ENCODE assay signal across 22 cellular contexts in the genomic region with DNA sequence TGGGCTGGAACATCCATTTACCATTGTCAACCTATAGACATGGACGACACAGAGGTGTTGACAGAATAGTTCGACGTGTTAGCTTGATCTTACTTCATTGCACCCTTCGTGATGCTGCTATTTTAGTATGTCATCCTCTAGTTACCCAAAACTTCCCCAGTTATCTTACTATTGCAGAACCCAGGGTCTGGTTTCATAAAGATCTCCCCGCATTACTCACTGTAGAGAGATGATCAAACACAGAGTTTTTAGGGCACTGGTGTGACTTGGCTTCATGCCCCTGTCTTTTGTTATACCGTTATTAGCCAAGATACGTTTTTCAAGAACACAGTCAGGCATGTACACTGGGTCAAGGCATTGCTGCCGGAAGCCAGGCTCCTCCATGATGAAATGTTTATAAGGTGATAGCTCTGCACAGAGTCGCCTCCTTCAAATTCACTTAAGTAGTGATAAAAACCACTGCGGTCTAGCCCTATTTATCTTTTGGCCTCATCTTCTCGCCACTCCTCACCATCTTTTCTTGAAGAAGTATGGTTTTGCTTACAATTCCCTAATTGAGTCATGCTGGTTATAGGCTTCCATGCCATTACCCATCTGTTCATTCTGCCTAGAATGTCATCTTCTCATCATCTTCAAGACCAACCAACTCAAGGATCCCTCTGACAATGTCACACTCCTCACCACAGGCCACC.
DNase-seq lines count a peak whose midpoint lies in the region; ATAC-seq, FAIRE-seq and TF ChIP-seq lines count a peak whose summit lies in the region.
"Had no signal": no experiment of that assay in that cellular context is flagged by ENCODE, and none has a peak within 500 bp of the region (broad histone marks: within the 10 kb centered on the region; RNA-seq: fewer than 3 reads in every experiment).

No MANE protein-coding gene starts in this region.

- no peak for TF ChIP-seq POLR2A in vagina (IDR thresholded peaks at IDR 0.05)
- no peak for TF ChIP-seq POLR2A in gastrocnemius medialis (IDR thresholded peaks at IDR 0.05)

- peaks cover 24% of the 10 kb centered on the region for H3K4me1 Mint-ChIP-seq in activated CD8-positive, alpha-beta memory T cell treated with anti-CD3 and anti-CD28 coated beads, Interleukin-2, amount 10 ng/mL, durations not matched to agents 7 days and 5 days
- peaks cover 0 to 9% of the 10 kb centered on the region in 2 donors for H3K4me1 Mint-ChIP-seq in natural killer cell treated with Interleukin-12 subunit alpha and Interleukin-12 subunit beta and Interleukin-15 and Interleukin-18, amount 100 ng/mL, for 72 hours (ENCODE audit: low read depth in 2 of 2)
- H3K4me1 Mint-ChIP-seq in natural killer cell: no peaks in the 10 kb centered on the region
- H3K4me1 Mint-ChIP-seq: B cell, CD14-positive monocyte, IgD-negative memory B cell had no signal

- peak overlapping the region; percentile 67 for H3K27ac Mint-ChIP-seq in activated CD8-positive, alpha-beta memory T cell treated with anti-CD3 and anti-CD28 coated beads, Interleukin-2, amount 10 ng/mL, durations not matched to agents 7 days and 5 days
- H3K27ac Mint-ChIP-seq in natural killer cell treated with Interleukin-12 subunit alpha and Interleukin-12 subunit beta and Interleukin-15 and Interleukin-18, amount 100 ng/mL, for 72 hours: peak overlapping the region in 1 of 2 donors; percentile 72
- H3K27ac Mint-ChIP-seq in natural killer cell: no peak overlapping the region
- H3K27ac Mint-ChIP-seq: B cell, CD14-positive monocyte, IgD-negative memory B cell had no signal

- H3K27ac ChIP-seq in vagina (no peak overlapping the region), gastrocnemius medialis (no peak overlapping the region)
- H3K27ac ChIP-seq: A549 had no signal

- H3K4me1 ChIP-seq in vagina: no peaks in the 10 kb centered on the region
- no peaks in the 10 kb centered on the region for H3K4me1 ChIP-seq in gastrocnemius medialis
- H3K4me1 ChIP-seq: A549 had no signal

- H3K36me3 Mint-ChIP-seq in activated CD8-positive, alpha-beta memory T cell treated with anti-CD3 and anti-CD28 coated beads, Interleukin-2, amount 10 ng/mL, durations not matched to agents 7 days and 5 days: peaks cover 2% of the 10 kb centered on the region
- H3K36me3 Mint-ChIP-seq in natural killer cell treated with Interleukin-12 subunit alpha and Interleukin-12 subunit beta and Interleukin-15 and Interleukin-18, amount 100 ng/mL, for 72 hours: no peaks in the 10 kb centered on the region
- no peaks in the 10 kb centered on the region for H3K36me3 Mint-ChIP-seq in natural killer cell
- H3K36me3 Mint-ChIP-seq: CD14-positive monocyte, IgD-negative memory B cell had no signal

- H3K36me3 ChIP-seq in bronchial epithelial cell (ENCODE audit: control insufficient read depth, insufficient read depth, low read length) (no peaks in the 10 kb centered on the region), vagina (no peaks in the 10 kb centered on the region), gastrocnemius medialis (no peaks in the 10 kb centered on the region)

- no peaks in the 10 kb centered on the region for H3K9me3 Mint-ChIP-seq in activated CD8-positive, alpha-beta memory T cell treated with anti-CD3 and anti-CD28 coated beads, Interleukin-2, amount 10 ng/mL, durations not matched to agents 7 days and 5 days (ENCODE audit: low read depth)
- no peaks in the 10 kb centered on the region for H3K9me3 Mint-ChIP-seq in natural killer cell treated with Interleukin-12 subunit alpha and Interleukin-12 subunit beta and Interleukin-15 and Interleukin-18, amount 100 ng/mL, for 72 hours
- no peaks in the 10 kb centered on the region for H3K9me3 Mint-ChIP-seq in natural killer cell

- ATAC-seq in activated CD8-positive, alpha-beta memory T cell treated with anti-CD3 and anti-CD28 coated beads, Interleukin-2, amount 10 ng/mL, durations not matched to agents 7 days and 5 days: peak; percentile 86
- peak; percentile 15 to 80 for ATAC-seq in natural killer cell treated with Interleukin-12 subunit alpha and Interleukin-12 subunit beta and Interleukin-15 and Interleukin-18, amount 100 ng/mL, for 72 hours
- no peak for ATAC-seq in natural killer cell
- no peak for ATAC-seq in gastrocnemius medialis
- ATAC-seq: A549, Panc1 had no signal

- TF ChIP-seq CTCF in natural killer cell (IDR thresholded peaks at IDR 0.05) (no peak), bronchial epithelial cell (IDR thresholded peaks at IDR 0.05; ENCODE audit: insufficient read depth, low read length, severe bottlenecking) (no peak), vagina (IDR thresholded peaks at IDR 0.05) (no peak), gastrocnemius medialis (IDR thresholded peaks at IDR 0.05 in 4 of 5, conservative IDR thresholded peaks at IDR 0.05 in 1 of 5) (no peak)

- DNase-seq in activated CD8-positive, alpha-beta memory T cell treated with anti-CD3 and anti-CD28 coated beads, Interleukin-2, amount 10 ng/mL, durations not matched to agents 7 days and 5 days: peak; percentile 74
- DNase-seq in activated CD8-positive, alpha-beta memory T cell treated with anti-CD3 and anti-CD28 coated beads for 24 hours: no peak
- no peak for DNase-seq in natural killer cell treated with Interleukin-12 subunit alpha and Interleukin-12 subunit beta and Interleukin-15 and Interleukin-18, amount 100 ng/mL, for 72 hours (ENCODE audit: low spot score)
- no peak for DNase-seq in natural killer cell
- DNase-seq in bronchial epithelial cell (ENCODE audit: low read depth): no peak
- DNase-seq in vagina (ENCODE audit: extremely low spot score in 2 of 2): peak; percentile 32 to 43
- DNase-seq in NCI-H187 treated with DMSO at 0.1 percent for 48 hours (lab: John Stamatoyannopoulos, UW): no peak
- no peak for DNase-seq in gastrocnemius medialis
- DNase-seq: DMS79, MV-4-11, NCI-H1105 treated with DMSO at 0.1 percent for 48 hours, NCI-H2081, NCI-H2171, NCI-H524 treated with DMSO at 0.1 percent for 48 hours, NCI-H82 had no signal

- FAIRE-seq in bronchial epithelial cell (lab: Jason Lieb, UNC): peak; percentile 80
- FAIRE-seq: A549, GM19239, H54 had no signal

- H3K4me3 ChIP-seq in bronchial epithelial cell (ENCODE audit: low read depth, low read length): no peak overlapping the region
- H3K4me3 ChIP-seq in vagina: no peak overlapping the region
- H3K4me3 ChIP-seq in gastrocnemius medialis: no peak overlapping the region
- H3K4me3 ChIP-seq: A549 had no signal

- H3K27me3 ChIP-seq in bronchial epithelial cell (ENCODE audit: control insufficient read depth, insufficient read depth, low read length) (no peaks in the 10 kb centered on the region), vagina (no peaks in the 10 kb centered on the region), gastrocnemius medialis (no peaks in the 10 kb centered on the region)

- CTCF ChIA-PET in activated CD8-positive, alpha-beta memory T cell treated with anti-CD3 and anti-CD28 coated beads, Interleukin-2, amount 10 ng/mL, durations not matched to agents 7 days and 5 days (lab: Charles Lee): no interaction called here

- in situ Hi-C loops in gastrocnemius medialis (cut with MboI; ENCODE audit: low sequenced_read_pairs in 4 of 4): no loop called here

- intact Hi-C loops in natural killer cell (cut with micrococcal nuclease) (no loop called here), vagina (cut with DNase I) (no loop called here), gastrocnemius medialis (cut with DNase I; ENCODE audit: low total_unique reads) (no loop called here)

- no peaks in the 10 kb centered on the region for H3K9me3 ChIP-seq in vagina
- H3K9me3 ChIP-seq in gastrocnemius medialis: no peaks in the 10 kb centered on the region
- H3K9me3 ChIP-seq: A549 had no signal

- peaks cover 35% of the 10 kb centered on the region for H3K27me3 Mint-ChIP-seq in activated CD8-positive, alpha-beta memory T cell treated with anti-CD3 and anti-CD28 coated beads, Interleukin-2, amount 10 ng/mL, durations not matched to agents 7 days and 5 days
- peaks cover 2 to 9% of the 10 kb centered on the region in 2 donors for H3K27me3 Mint-ChIP-seq in natural killer cell treated with Interleukin-12 subunit alpha and Interleukin-12 subunit beta and Interleukin-15 and Interleukin-18, amount 100 ng/mL, for 72 hours
- peaks cover 0 to 5% of the 10 kb centered on the region in 2 donors for H3K27me3 Mint-ChIP-seq in natural killer cell (ENCODE audit: low read depth in 2 of 2)
- H3K27me3 Mint-ChIP-seq: B cell, IgD-negative memory B cell had no signal

- no peak overlapping the region for H3K4me3 Mint-ChIP-seq in activated CD8-positive, alpha-beta memory T cell treated with anti-CD3 and anti-CD28 coated beads, Interleukin-2, amount 10 ng/mL, durations not matched to agents 7 days and 5 days
- H3K4me3 Mint-ChIP-seq in natural killer cell treated with Interleukin-12 subunit alpha and Interleukin-12 subunit beta and Interleukin-15 and Interleukin-18, amount 100 ng/mL, for 72 hours: peak overlapping the region; percentile 28
- H3K4me3 Mint-ChIP-seq in natural killer cell: no peak overlapping the region
- H3K4me3 Mint-ChIP-seq: B cell, CD14-positive monocyte, IgD-negative memory B cell had no signal

Comparison
In these comparisons a context has a peak if more than half of its experiments do, and no peak if none do; other contexts are left out.
1. ATAC-seq: peak in activated CD8-positive, alpha-beta memory T cell treated with anti-CD3 and anti-CD28 coated beads, Interleukin-2, amount 10 ng/mL, durations not matched to agents 7 days and 5 days (single experiment) and natural killer cell treated with Interleukin-12 subunit alpha and Interleukin-12 subunit beta and Interleukin-15 and Interleukin-18, amount 100 ng/mL, for 72 hours (2 of 2); none in natural killer cell (0 of 3) and gastrocnemius medialis (0 of 2).
2. DNase-seq: peak in activated CD8-positive, alpha-beta memory T cell treated with anti-CD3 and anti-CD28 coated beads, Interleukin-2, amount 10 ng/mL, durations not matched to agents 7 days and 5 days (single experiment) and vagina (2 of 2); none in activated CD8-positive, alpha-beta memory T cell treated with anti-CD3 and anti-CD28 coated beads for 24 hours (single experiment), natural killer cell treated with Interleukin-12 subunit alpha and Interleukin-12 subunit beta and Interleukin-15 and Interleukin-18, amount 100 ng/mL, for 72 hours (single experiment), natural killer cell (single experiment), bronchial epithelial cell (single experiment), NCI-H187 treated with DMSO at 0.1 percent for 48 hours (single experiment) and gastrocnemius medialis (0 of 2).